1 cellular context compared by ENCODE assay signal in the genomic region with DNA sequence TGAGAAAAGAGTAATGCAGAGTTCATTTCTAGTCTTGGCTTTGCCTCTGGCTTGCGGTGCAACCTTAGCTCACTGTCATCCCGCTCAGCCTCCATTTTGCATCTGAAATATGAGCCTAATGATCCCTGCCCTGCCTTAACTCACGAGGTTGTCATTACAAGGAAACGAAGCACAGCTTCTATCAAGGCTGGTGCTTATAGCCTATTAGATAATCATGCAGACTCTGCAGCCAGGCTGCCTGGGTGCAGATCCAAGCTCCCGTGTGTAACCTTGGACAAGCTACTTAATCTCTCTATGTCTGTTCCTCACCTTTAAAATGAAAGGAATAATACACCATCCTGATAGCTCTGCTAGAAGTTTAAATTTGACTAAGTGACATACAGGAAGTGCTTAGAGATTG.
TF ChIP-seq lines count a peak whose summit lies in the region.

No MANE protein-coding gene starts in this region.

TF ChIP-seq in GM23338, 12 proteins besides CTCF, POLR2A, EP300 and RAD21:
- TF ChIP-seq ZNF462 (CRISPR knock-in tag; IDR thresholded peaks at IDR 0.05): no peak
- no peak for TF ChIP-seq CREB1 (CRISPR knock-in tag; IDR thresholded peaks at IDR 0.05; ENCODE audit: low read depth)
- TF ChIP-seq POLR2AphosphoS5 (IDR thresholded peaks at IDR 0.05; ENCODE audit: low read depth): no peak
- TF ChIP-seq ZNF331 (CRISPR knock-in tag; IDR thresholded peaks at IDR 0.05; ENCODE audit: low read depth): no peak
- TF ChIP-seq, protein P1, sequence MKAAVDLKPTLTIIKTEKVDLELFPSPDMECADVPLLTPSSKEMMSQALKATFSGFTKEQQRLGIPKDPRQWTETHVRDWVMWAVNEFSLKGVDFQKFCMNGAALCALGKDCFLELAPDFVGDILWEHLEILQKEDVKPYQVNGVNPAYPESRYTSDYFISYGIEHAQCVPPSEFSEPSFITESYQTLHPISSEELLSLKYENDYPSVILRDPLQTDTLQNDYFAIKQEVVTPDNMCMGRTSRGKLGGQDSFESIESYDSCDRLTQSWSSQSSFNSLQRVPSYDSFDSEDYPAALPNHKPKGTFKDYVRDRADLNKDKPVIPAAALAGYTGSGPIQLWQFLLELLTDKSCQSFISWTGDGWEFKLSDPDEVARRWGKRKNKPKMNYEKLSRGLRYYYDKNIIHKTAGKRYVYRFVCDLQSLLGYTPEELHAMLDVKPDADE (IDR thresholded peaks at IDR 0.05): no peak
- TF ChIP-seq EZH2phosphoT487 (IDR thresholded peaks at IDR 0.05; ENCODE audit: unreplicated experiment): no peak
- TF ChIP-seq REST (IDR thresholded peaks at IDR 0.05; ENCODE audit: unreplicated experiment): no peak
- TF ChIP-seq JUNB (IDR thresholded peaks at IDR 0.05; ENCODE audit: unreplicated experiment): no peak
- TF ChIP-seq ZNF114 (CRISPR knock-in tag; IDR thresholded peaks at IDR 0.05): no peak
- TF ChIP-seq EZH2 (IDR thresholded peaks at IDR 0.05; ENCODE audit: low read depth, unreplicated experiment): no peak
- no peak for TF ChIP-seq NANOG (IDR thresholded peaks at IDR 0.05; ENCODE audit: borderline replicate concordance)
- no peak for TF ChIP-seq STAT1 (IDR thresholded peaks at IDR 0.05; ENCODE audit: unreplicated experiment)
